In the genomic region with DNA sequence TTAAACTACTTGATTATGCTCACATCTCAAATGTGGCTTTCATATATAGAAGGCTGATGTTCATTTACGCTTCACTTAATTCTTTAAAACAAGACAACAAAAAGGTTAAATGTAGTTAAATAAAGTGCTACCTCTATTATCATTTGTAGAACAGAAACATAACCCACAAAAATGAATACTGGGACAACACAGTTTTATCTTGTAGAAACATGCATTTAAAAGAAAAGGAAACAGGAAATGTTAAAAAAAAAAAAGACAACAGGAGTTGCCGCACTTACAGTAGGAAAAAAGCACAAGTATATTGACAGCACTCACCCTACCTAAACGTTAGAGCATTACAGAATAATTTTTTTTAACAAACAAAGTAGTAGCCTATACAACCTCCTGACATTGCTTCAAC, we compare ENCODE assay signal across 21 cellular contexts. TPM values are rescaled to one million over a fixed set of nuclear protein-coding genes. Genes with fewer than 3 reads are reported as not detected.
DNase-seq lines count a peak whose midpoint lies in the region; ATAC-seq and TF ChIP-seq lines count a peak whose summit lies in the region.
"Had no signal": no experiment of that assay in that cellular context is flagged by ENCODE, and none has a peak within 500 bp of the region (broad histone marks: within the 10 kb centered on the region; RNA-seq: fewer than 3 reads in every experiment).

No MANE protein-coding gene starts in this region.

- H3K27me3 ChIP-seq in DND-41 (ENCODE audit: insufficient read depth, low read length, poor library complexity) (no peaks in the 10 kb centered on the region), hepatocyte (no peaks in the 10 kb centered on the region), thyroid gland (no peaks in the 10 kb centered on the region)
- H3K27me3 ChIP-seq: ovary, right atrium auricular region, upper lobe of left lung had no signal

- ATAC-seq in DND-41 (ENCODE audit: insufficient read depth, low read depth) (no peak), WTC11 (no peak), esophagus mucosa (no peak)
- ATAC-seq: lower lobe of right lung, Right ventricle myocardium inferior had no signal

- H3K4me3 ChIP-seq in DND-41 (ENCODE audit: low read depth in 1 of 2, low read length in 2 of 2) (no peak overlapping the region), hepatocyte (no peak overlapping the region), thyroid gland (replicated peaks in 1 of 3) (no peak overlapping the region)
- H3K4me3 ChIP-seq: HAP-1, lower lobe of right lung, ovary, right atrium auricular region, upper lobe of left lung had no signal

- POLR2A ChIA-PET in WTC11 (lab: Charles Lee): no interaction called here

- no peak for TF ChIP-seq POLR2A in thyroid gland (IDR thresholded peaks at IDR 0.05)

- H3K4me3 Mint-ChIP-seq in T-helper 2 cell treated with Interferon-gamma antibody and Interleukin-4, amounts not matched to agents 5 μg/mL and 100 μg/mL, for 36 hours: peak overlapping the region; percentile 54
- no peak overlapping the region for H3K4me3 Mint-ChIP-seq in WTC11

- H3K79me2 ChIP-seq in DND-41 (ENCODE audit: insufficient read depth, low read length) (peaks cover 99% of the 10 kb centered on the region), hepatocyte (peaks cover 90% of the 10 kb centered on the region)

- H3K36me3 ChIP-seq in DND-41 (ENCODE audit: insufficient read depth, low read length): peaks cover 11% of the 10 kb centered on the region
- no peaks in the 10 kb centered on the region for H3K36me3 ChIP-seq in hepatocyte (replicated peaks; ENCODE audit: insufficient read depth, low read depth)
- no peaks in the 10 kb centered on the region for H3K36me3 ChIP-seq in thyroid gland
- H3K36me3 ChIP-seq: lower lobe of right lung, ovary, right atrium auricular region, upper lobe of left lung had no signal

- WGBS in hepatocyte (ENCODE audit: low lambda C conversion rate, missing lambda C conversion rate): 60% methylated on average over 3 of the region's 3 CpGs
- WGBS in thyroid gland, 2 donors: 57 to 63% methylated on average over 3 of the region's 3 CpGs

- H3K27ac ChIP-seq in DND-41 (ENCODE audit: low read length) (no peak overlapping the region), hepatocyte (no peak overlapping the region), thyroid gland (no peak overlapping the region)
- H3K27ac ChIP-seq: lower lobe of right lung, ovary, right atrium auricular region, upper lobe of left lung, VCaP had no signal

- H3K4me1 Mint-ChIP-seq in T-helper 2 cell treated with Interferon-gamma antibody and Interleukin-4, amounts not matched to agents 5 μg/mL and 100 μg/mL, for 36 hours (ENCODE audit: low read depth): peaks cover 20% of the 10 kb centered on the region
- H3K4me1 Mint-ChIP-seq in WTC11: peaks cover 15% of the 10 kb centered on the region

- H4K20me1 ChIP-seq in DND-41 (ENCODE audit: insufficient read depth, low read length): peaks cover 32% of the 10 kb centered on the region; the same call in 1 of the 2 replicates
- peaks cover 29% of the 10 kb centered on the region for H4K20me1 ChIP-seq in hepatocyte (ENCODE audit: insufficient read depth, poor library complexity, severe bottlenecking)

- no peak for DNase-seq in T-helper 2 cell treated with Interferon-gamma antibody and Interleukin-4, amounts not matched to agents 5 μg/mL and 100 μg/mL, for 36 hours (ENCODE audit: low spot score)
- DNase-seq in T-helper 2 cell: no peak
- DNase-seq in DND-41: no peak
- no peak for DNase-seq in WTC11 (ENCODE audit: low spot score)
- no peak for DNase-seq in hepatocyte (ENCODE audit: low spot score)
- DNase-seq in thyroid gland: no peak
- DNase-seq in nucleus accumbens (lab: John Stamatoyannopoulos, UW): no peak
- DNase-seq: 8988T, amygdala, caudate nucleus, foreskin melanocyte, hippocampal formation, lower lobe of right lung, NCI-H524, ovary, upper lobe of left lung had no signal

- intact Hi-C loops in thyroid gland (cut with DNase I): no loop called here

- no peaks in the 10 kb centered on the region for H3K27me3 Mint-ChIP-seq in T-helper 2 cell treated with Interferon-gamma antibody and Interleukin-4, amounts not matched to agents 5 μg/mL and 100 μg/mL, for 36 hours (ENCODE audit: low read depth)
- H3K27me3 Mint-ChIP-seq in WTC11 (ENCODE audit: low read depth): peaks cover 3% of the 10 kb centered on the region; the same call in 1 of the 2 replicates

- CTCF ChIA-PET in WTC11 (lab: Charles Lee): no interaction called here

- H3K27ac Mint-ChIP-seq in T-helper 2 cell treated with Interferon-gamma antibody and Interleukin-4, amounts not matched to agents 5 μg/mL and 100 μg/mL, for 36 hours: no peak overlapping the region
- peak overlapping the region; percentile 36; the same call in 1 of the 2 replicates for H3K27ac Mint-ChIP-seq in WTC11

- H3K4me1 ChIP-seq in DND-41 (ENCODE audit: insufficient read depth, low read length) (peaks cover 38% of the 10 kb centered on the region), hepatocyte (ENCODE audit: insufficient read depth) (peaks cover 3% of the 10 kb centered on the region), thyroid gland (peaks cover 0 to 4% of the 10 kb centered on the region in 2 donors)

- H3K9ac ChIP-seq in DND-41 (ENCODE audit: low read depth, low read length): no peak overlapping the region

- no peaks in the 10 kb centered on the region for H3K9me2 ChIP-seq in hepatocyte (replicated peaks; ENCODE audit: insufficient read depth)

- no peak overlapping the region for H2AFZ ChIP-seq in DND-41 (ENCODE audit: low read depth, low read length)
- no peak overlapping the region for H2AFZ ChIP-seq in hepatocyte

- peaks cover 9% of the 10 kb centered on the region for H3K36me3 Mint-ChIP-seq in T-helper 2 cell treated with Interferon-gamma antibody and Interleukin-4, amounts not matched to agents 5 μg/mL and 100 μg/mL, for 36 hours (ENCODE audit: low read depth)
- H3K36me3 Mint-ChIP-seq in WTC11: peaks cover 2% of the 10 kb centered on the region; the same call in 1 of the 2 replicates

- H3K9me3 Mint-ChIP-seq in T-helper 2 cell treated with Interferon-gamma antibody and Interleukin-4, amounts not matched to agents 5 μg/mL and 100 μg/mL, for 36 hours: no peaks in the 10 kb centered on the region
- peaks cover under 1% of the 10 kb centered on the region; the same call in 1 of the 2 replicates for H3K9me3 Mint-ChIP-seq in WTC11

- peak overlapping the region; percentile 18; the same call in 1 of the 2 replicates for H3K4me2 ChIP-seq in DND-41 (ENCODE audit: insufficient read depth, low read length)
- H3K4me2 ChIP-seq in hepatocyte: peak overlapping the region; percentile 9

- H3K9me3 ChIP-seq in DND-41 (ENCODE audit: insufficient read depth, low read length, severe bottlenecking) (no peaks in the 10 kb centered on the region), hepatocyte (ENCODE audit: low read depth) (no peaks in the 10 kb centered on the region), thyroid gland (no peaks in the 10 kb centered on the region)
- H3K9me3 ChIP-seq: HAP-1, lower lobe of right lung, ovary, right atrium auricular region, upper lobe of left lung had no signal

- no peak for TF ChIP-seq CTCF in DND-41 (IDR thresholded peaks at IDR 0.05; ENCODE audit: borderline replicate concordance, extremely low read depth, low read length, poor library complexity, severe bottlenecking)
- no peak for TF ChIP-seq CTCF in WTC11 (IDR thresholded peaks at IDR 0.05)
- TF ChIP-seq CTCF in hepatocyte (IDR thresholded peaks at IDR 0.05; ENCODE audit: poor library complexity): no peak
- TF ChIP-seq CTCF in thyroid gland (IDR thresholded peaks at IDR 0.05): no peak

TF ChIP-seq in WTC11, 78 proteins besides CTCF, POLR2A, EP300 and RAD21 (continues in another document):
- TF ChIP-seq, protein P1, sequence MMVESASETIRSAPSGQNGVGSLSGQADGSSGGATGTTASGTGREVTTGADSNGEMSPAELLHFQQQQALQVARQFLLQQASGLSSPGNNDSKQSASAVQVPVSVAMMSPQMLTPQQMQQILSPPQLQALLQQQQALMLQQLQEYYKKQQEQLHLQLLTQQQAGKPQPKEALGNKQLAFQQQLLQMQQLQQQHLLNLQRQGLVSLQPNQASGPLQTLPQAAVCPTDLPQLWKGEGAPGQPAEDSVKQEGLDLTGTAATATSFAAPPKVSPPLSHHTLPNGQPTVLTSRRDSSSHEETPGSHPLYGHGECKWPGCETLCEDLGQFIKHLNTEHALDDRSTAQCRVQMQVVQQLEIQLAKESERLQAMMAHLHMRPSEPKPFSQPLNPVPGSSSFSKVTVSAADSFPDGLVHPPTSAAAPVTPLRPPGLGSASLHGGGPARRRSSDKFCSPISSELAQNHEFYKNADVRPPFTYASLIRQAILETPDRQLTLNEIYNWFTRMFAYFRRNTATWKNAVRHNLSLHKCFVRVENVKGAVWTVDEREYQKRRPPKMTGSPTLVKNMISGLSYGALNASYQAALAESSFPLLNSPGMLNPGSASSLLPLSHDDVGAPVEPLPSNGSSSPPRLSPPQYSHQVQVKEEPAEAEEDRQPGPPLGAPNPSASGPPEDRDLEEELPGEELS (CRISPR knock-in tag; IDR thresholded peaks at IDR 0.05): no peak
- TF ChIP-seq FOXK1 (CRISPR knock-in tag; IDR thresholded peaks at IDR 0.05) (no peak), ETV6 (CRISPR knock-in tag; IDR thresholded peaks at IDR 0.05) (no peak), ZNF671 (CRISPR knock-in tag; IDR thresholded peaks at IDR 0.05) (no peak), GRHL2 (CRISPR knock-in tag; IDR thresholded peaks at IDR 0.05; ENCODE audit: insufficient replicate concordance, severe bottlenecking) (no peak)

RNA-seq across cellular contexts. Expression of a gene that starts 4.9 kb away (rescaled TPM):
- total RNA-seq in WTC11 (2021) (66.1 to 68.3 TPM (median 67.6 TPM) in 3 replicates), hepatocyte (95.6 and 106 TPM in 2 replicates), esophagus mucosa (33.0 TPM), thyroid gland (100 to 1,000 TPM; 117 to 229 (median 137) TPM)
- 66.0 and 87.5 TPM in 2 replicates for polyA plus RNA-seq in hepatocyte
